In genomic region chr2:147099845-147100244, GRCh38 we compare ENCODE assay signal across 24 cellular contexts.
DNase-seq lines count a peak whose midpoint lies in the region; ATAC-seq and TF ChIP-seq lines count a peak whose summit lies in the region.
"Had no signal": no experiment of that assay in that cellular context is flagged by ENCODE, and none has a peak within 500 bp of the region (broad histone marks: within the 10 kb centered on the region; RNA-seq: fewer than 3 reads in every experiment).

No MANE protein-coding gene starts in this region.

- no peaks in the 10 kb centered on the region for H3K9me3 ChIP-seq in adrenal gland (replicated peaks in 1 of 3)
- H3K9me3 ChIP-seq: BLaER1 treated with 17β-estradiol and CSF1 and Interleukin-3, amounts not matched to agents 10 nM and 100 nM; Caco-2; HAP-1; SJCRH30 had no signal

- H3K4me1 Mint-ChIP-seq in type B pancreatic cell (ENCODE audit: unreplicated experiment): peaks cover 4% of the 10 kb centered on the region
- no peaks in the 10 kb centered on the region for H3K4me1 Mint-ChIP-seq in T-helper 2 cell treated with Interferon-gamma antibody and Interleukin-4, amounts not matched to agents 5 μg/mL and 100 μg/mL, for 36 hours (ENCODE audit: low read depth)
- H3K4me1 Mint-ChIP-seq: CD4-positive, alpha-beta memory T cell; IgD-negative memory B cell had no signal

- DNase-seq in NCI-H226 (peak; percentile 61), amniotic epithelial cell (ENCODE audit: low read depth) (peak; percentile 16), foreskin keratinocyte (peak; percentile 50 to 81), type B pancreatic cell (ENCODE audit: extremely low spot score, unreplicated experiment) (no peak), adrenal gland (no peak)
- DNase-seq in T-helper 2 cell treated with Interferon-gamma antibody and Interleukin-4, amounts not matched to agents 5 μg/mL and 100 μg/mL, for 36 hours (ENCODE audit: low spot score): no peak
- no peak for DNase-seq in stimulated activated CD4-positive, alpha-beta T cell treated with anti-CD3 and anti-CD28 coated beads, Interleukin-1b, Interleukin-23, amount 100 ng/mL, for 48 hours
- DNase-seq: ACHN; CD4-positive, alpha-beta memory T cell; DMS 273 treated with DMSO at 0.1 percent for 48 hours; DMS79 treated with DMSO at 0.1 percent for 48 hours; NCI-H1417 treated with DMSO at 0.1 percent for 48 hours; NCI-H187; NCI-H2107; NCI-H748 treated with DMSO at 0.1 percent for 48 hours; SJCRH30 had no signal

- TF ChIP-seq POLR2A in adrenal gland (IDR thresholded peaks at IDR 0.05): no peak

- ATAC-seq in foreskin keratinocyte (peak; percentile 78), HG03565 (IDR thresholded peaks at IDR 0.05; ENCODE audit: unreplicated experiment) (no peak)
- ATAC-seq: GM12878, GM23338, Panc1 had no signal

- TF ChIP-seq CTCF in foreskin keratinocyte (conservative IDR thresholded peaks at IDR 0.05) (no peak), type B pancreatic cell (conservative IDR thresholded peaks at IDR 0.05) (no peak), adrenal gland (IDR thresholded peaks at IDR 0.05) (no peak)

- H3K9me3 Mint-ChIP-seq in type B pancreatic cell: peaks cover 10% of the 10 kb centered on the region
- no peaks in the 10 kb centered on the region for H3K9me3 Mint-ChIP-seq in T-helper 2 cell treated with Interferon-gamma antibody and Interleukin-4, amounts not matched to agents 5 μg/mL and 100 μg/mL, for 36 hours
- H3K9me3 Mint-ChIP-seq: GM23338 had no signal

- H3K4me1 ChIP-seq in foreskin keratinocyte (peaks cover 12% of the 10 kb centered on the region), adrenal gland (replicated peaks in 1 of 2) (no peaks in the 10 kb centered on the region)
- H3K4me1 ChIP-seq: HAP-1, SJCRH30 had no signal

- no peaks in the 10 kb centered on the region for H3K36me3 Mint-ChIP-seq in type B pancreatic cell
- H3K36me3 Mint-ChIP-seq in T-helper 2 cell treated with Interferon-gamma antibody and Interleukin-4, amounts not matched to agents 5 μg/mL and 100 μg/mL, for 36 hours (ENCODE audit: low read depth): no peaks in the 10 kb centered on the region
- H3K36me3 Mint-ChIP-seq: CD4-positive, alpha-beta memory T cell; IgD-negative memory B cell had no signal

- peak overlapping the region; percentile 75 for H3K27ac Mint-ChIP-seq in type B pancreatic cell
- H3K27ac Mint-ChIP-seq in T-helper 2 cell treated with Interferon-gamma antibody and Interleukin-4, amounts not matched to agents 5 μg/mL and 100 μg/mL, for 36 hours: no peak overlapping the region
- H3K27ac Mint-ChIP-seq: CD4-positive, alpha-beta memory T cell; GM23338; IgD-negative memory B cell had no signal

- peak overlapping the region; percentile 40 for H3K4me3 Mint-ChIP-seq in type B pancreatic cell
- no peak overlapping the region for H3K4me3 Mint-ChIP-seq in T-helper 2 cell treated with Interferon-gamma antibody and Interleukin-4, amounts not matched to agents 5 μg/mL and 100 μg/mL, for 36 hours
- H3K4me3 Mint-ChIP-seq: CD4-positive, alpha-beta memory T cell; GM23338; IgD-negative memory B cell had no signal

- no peak overlapping the region for H3K27ac ChIP-seq in foreskin keratinocyte
- no peak overlapping the region for H3K27ac ChIP-seq in adrenal gland
- H3K27ac ChIP-seq: BLaER1 treated with 17β-estradiol and CSF1 and Interleukin-3, amounts not matched to agents 10 nM and 100 nM; SJCRH30 had no signal

- no peak overlapping the region for H3K4me3 ChIP-seq in adrenal gland
- H3K4me3 ChIP-seq: BLaER1 treated with 17β-estradiol and CSF1 and Interleukin-3, amounts not matched to agents 10 nM and 100 nM; GM12878; GM23338; HAP-1; SJCRH30 had no signal

- H3K36me3 ChIP-seq in adrenal gland (replicated peaks in 1 of 2): no peaks in the 10 kb centered on the region
- H3K36me3 ChIP-seq: BLaER1 treated with 17β-estradiol and CSF1 and Interleukin-3, amounts not matched to agents 10 nM and 100 nM; HAP-1; SJCRH30 had no signal

- 78 to 87% (median 80%) methylated on average over 2 of the region's 2 CpGs for WGBS in adrenal gland, 4 donors

- H3K27me3 Mint-ChIP-seq in type B pancreatic cell: no peaks in the 10 kb centered on the region
- H3K27me3 Mint-ChIP-seq in T-helper 2 cell treated with Interferon-gamma antibody and Interleukin-4, amounts not matched to agents 5 μg/mL and 100 μg/mL, for 36 hours (ENCODE audit: low read depth): no peaks in the 10 kb centered on the region
- H3K27me3 Mint-ChIP-seq: IgD-negative memory B cell had no signal

- H3K27me3 ChIP-seq in foreskin keratinocyte (no peaks in the 10 kb centered on the region), adrenal gland (no peaks in the 10 kb centered on the region)
- H3K27me3 ChIP-seq: BLaER1 treated with 17β-estradiol and CSF1 and Interleukin-3, amounts not matched to agents 10 nM and 100 nM; SJCRH30 had no signal

- intact Hi-C loops in adrenal gland (cut with DNase I): no loop called here

Comparison
In these comparisons a context has a peak if more than half of its experiments do, and no peak if none do; other contexts are left out.
1. DNase-seq: peak in NCI-H226 (single experiment), amniotic epithelial cell (single experiment) and foreskin keratinocyte (2 of 2); none in type B pancreatic cell (single experiment), T-helper 2 cell treated with Interferon-gamma antibody and Interleukin-4, amounts not matched to agents 5 μg/mL and 100 μg/mL, for 36 hours (single experiment), adrenal gland (0 of 7) and stimulated activated CD4-positive, alpha-beta T cell treated with anti-CD3 and anti-CD28 coated beads, Interleukin-1b, Interleukin-23, amount 100 ng/mL, for 48 hours (single experiment).